Comparison of ENCODE assay signal across 19 cellular contexts in the genomic region with DNA sequence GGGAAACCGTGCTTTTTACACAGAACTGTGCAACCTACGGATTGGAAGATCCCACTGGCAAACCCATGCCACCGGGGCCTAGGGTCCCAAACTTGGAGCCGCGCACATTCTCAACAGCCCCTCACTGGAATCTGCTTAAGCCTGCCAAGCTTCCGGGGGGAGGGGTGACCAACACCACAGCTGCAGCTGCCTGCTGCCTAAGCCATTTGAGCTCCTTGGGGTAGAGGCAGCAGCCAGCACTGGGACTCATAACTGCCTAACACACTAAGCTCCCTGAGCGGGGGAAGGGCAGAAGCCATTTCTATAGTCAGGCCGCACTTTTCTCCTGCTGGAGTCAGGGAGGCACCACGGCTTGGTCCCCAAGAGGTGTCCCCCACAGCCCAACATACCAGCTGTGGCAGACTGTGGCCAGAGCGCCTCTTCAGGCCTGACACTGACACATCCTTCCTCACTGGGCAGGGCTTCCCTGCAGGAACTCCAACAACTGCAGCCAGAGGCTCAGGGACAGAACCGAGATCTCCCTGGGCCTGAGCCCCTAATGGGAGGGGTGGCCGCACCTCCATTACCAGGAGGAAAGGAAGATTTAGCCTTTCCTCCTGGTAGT.
DNase-seq lines count a peak whose midpoint lies in the region; ATAC-seq and TF ChIP-seq lines count a peak whose summit lies in the region.
"Had no signal": no experiment of that assay in that cellular context is flagged by ENCODE, and none has a peak within 500 bp of the region (broad histone marks: within the 10 kb centered on the region; RNA-seq: fewer than 3 reads in every experiment).

No MANE protein-coding gene starts in this region.

- no peaks in the 10 kb centered on the region for H3K36me3 ChIP-seq in psoas muscle (ENCODE audit: insufficient read depth in 1 of 2, low read depth in 1 of 2)
- H3K36me3 ChIP-seq in effector memory CD4-positive, alpha-beta T cell (ENCODE audit: control insufficient read depth, insufficient read depth, low read length), result no peaks in the 10 kb centered on the region
- no peaks in the 10 kb centered on the region for H3K36me3 ChIP-seq in right atrium auricular region
- no peaks in the 10 kb centered on the region for H3K36me3 ChIP-seq in CD8-positive, alpha-beta memory T cell (ENCODE audit: insufficient read depth, low read length)

- H3K27me3 ChIP-seq in H9 (ENCODE audit: insufficient read depth, low read length) (no peaks in the 10 kb centered on the region), psoas muscle (ENCODE audit: insufficient read depth in 3 of 3, low read length in 2 of 3) (no peaks in the 10 kb centered on the region), right atrium auricular region (no peaks in the 10 kb centered on the region)
- no peaks in the 10 kb centered on the region for H3K27me3 ChIP-seq in effector memory CD4-positive, alpha-beta T cell (replicated peaks; ENCODE audit: control insufficient read depth, insufficient read depth, low read length, poor library complexity, severe bottlenecking)
- H3K27me3 ChIP-seq in CD8-positive, alpha-beta memory T cell (ENCODE audit: insufficient read depth, low read length, poor library complexity, severe bottlenecking), result no peaks in the 10 kb centered on the region

- DNase-seq in H9 (peak; percentile 55), WTC11 (ENCODE audit: low spot score) (peak; percentile 28), islet precursor cell (peak; percentile 48), psoas muscle (peak in 1 of 2 donors; percentile 57), cerebellar cortex (ENCODE audit: low spot score) (no peak), right atrium auricular region (ENCODE audit: low spot score) (no peak)
- DNase-seq in effector memory CD4-positive, alpha-beta T cell, result no peak
- no peak for DNase-seq in CD8-positive, alpha-beta memory T cell
- DNase-seq: GM23248, HFFc6, MM.1S, NCI-H1105 treated with DMSO at 0.1 percent for 48 hours, NCI-H187, NCI-H446, NCI-H774 had no signal

- POLR2A ChIA-PET in WTC11 (lab: Charles Lee), result no interaction called here
- POLR2A ChIA-PET in CD8-positive, alpha-beta memory T cell (lab: Charles Lee), result no interaction called here

- no peak overlapping the region for H3K4ac ChIP-seq in H9 (ENCODE audit: low read depth, low read length)

- H2AK5ac ChIP-seq in H9 (ENCODE audit: insufficient read length, low read length), result no peak overlapping the region

- H2BK120ac ChIP-seq in H9 (ENCODE audit: low read depth, low read length, poor library complexity, severe bottlenecking), result no peak overlapping the region

- no peak overlapping the region for H2AFZ ChIP-seq in H9 (ENCODE audit: low read length)
- H2AFZ ChIP-seq: GM23248 had no signal

- H3K4me3 Mint-ChIP-seq in H9 (no peak overlapping the region), WTC11 (no peak overlapping the region)
- H3K4me3 Mint-ChIP-seq in CD8-positive, alpha-beta memory T cell, result no peak overlapping the region
- H3K4me3 Mint-ChIP-seq: CD14-positive monocyte, HFFc6 had no signal

- intact Hi-C loops in psoas muscle (cut with DNase I), result no loop called here

- no peaks in the 10 kb centered on the region for H3K79me2 ChIP-seq in H9 (ENCODE audit: insufficient read depth, low read length)

- H3K27ac Mint-ChIP-seq in H9 (no peak overlapping the region), WTC11 (no peak overlapping the region)
- H3K27ac Mint-ChIP-seq in CD8-positive, alpha-beta memory T cell, result no peak overlapping the region
- H3K27ac Mint-ChIP-seq: HFFc6 had no signal

- H3K56ac ChIP-seq in H9 (ENCODE audit: insufficient read length, low read depth, low read length), result no peak overlapping the region

- no peaks in the 10 kb centered on the region for H3K23me2 ChIP-seq in H9 (ENCODE audit: insufficient read length, low read depth, low read length, poor library complexity, severe bottlenecking)

- peaks cover 21 to 27% of the 10 kb centered on the region in 2 experiments for H3K9me3 Mint-ChIP-seq in H9
- peaks cover 34% of the 10 kb centered on the region for H3K9me3 Mint-ChIP-seq in WTC11
- peaks cover 0 to 5% (median 3%) of the 10 kb centered on the region in 5 donors for H3K9me3 Mint-ChIP-seq in CD8-positive, alpha-beta memory T cell

- H3K9ac ChIP-seq in H9 (ENCODE audit: extremely low read depth, insufficient read length, low read length), result no peak overlapping the region
- H3K9ac ChIP-seq: GM23248 had no signal

- WGBS in H9 (ENCODE audit: extremely low coverage, insufficient read length, low lambda C conversion rate), result no CpG with 5 or more reads among the region's 12 CpGs
- 42 to 59% (median 45%) methylated on average over 12 of the region's 12 CpGs for WGBS in psoas muscle, 3 donors

- H3K18ac ChIP-seq in H9 (ENCODE audit: insufficient read length, low read depth, low read length), result no peak overlapping the region

- H3K4me3 ChIP-seq in psoas muscle (no peak overlapping the region), right atrium auricular region (no peak overlapping the region)
- no peak overlapping the region for H3K4me3 ChIP-seq in effector memory CD4-positive, alpha-beta T cell (ENCODE audit: insufficient read depth, low read depth, low read length, poor library complexity, severe bottlenecking)
- no peak overlapping the region for H3K4me3 ChIP-seq in CD8-positive, alpha-beta memory T cell (ENCODE audit: low read length)
- H3K4me3 ChIP-seq: A549, GM12878, GM23248 had no signal

- peaks cover 14 to 30% (median 16%) of the 10 kb centered on the region in 3 experiments for H3K36me3 Mint-ChIP-seq in H9 (ENCODE audit: insufficient read depth in 1 of 3, low read depth in 3 of 3)
- peaks cover 27% of the 10 kb centered on the region for H3K36me3 Mint-ChIP-seq in WTC11
- H3K36me3 Mint-ChIP-seq in CD8-positive, alpha-beta memory T cell, result peaks cover 0 to 4% (median 0%) of the 10 kb centered on the region in 3 donors

- H2BK20ac ChIP-seq in H9 (ENCODE audit: low read depth, low read length, poor library complexity, severe bottlenecking), result no peak overlapping the region

- H3K27ac ChIP-seq in H9 (ENCODE audit: insufficient read length, low read depth, low read length) (no peak overlapping the region), psoas muscle (peak overlapping the region; percentile 91), right atrium auricular region (no peak overlapping the region)
- H3K27ac ChIP-seq in effector memory CD4-positive, alpha-beta T cell (ENCODE audit: insufficient read depth, low read length, poor library complexity, severe bottlenecking), result no peak overlapping the region
- H3K27ac ChIP-seq in CD8-positive, alpha-beta memory T cell (ENCODE audit: low read depth, low read length), result no peak overlapping the region
- H3K27ac ChIP-seq: A549, GM23248 had no signal

- TF ChIP-seq CTCF in H9 (conservative IDR thresholded peaks at IDR 0.05) (0 out of 3 replicates have a peak, but pooled peaks have one; percentile 11), WTC11 (IDR thresholded peaks at IDR 0.05) (no peak), psoas muscle (IDR thresholded peaks at IDR 0.05) (no peak), right atrium auricular region (IDR thresholded peaks at IDR 0.05) (no peak)

- no peak overlapping the region for H4K8ac ChIP-seq in H9 (replicated peaks; ENCODE audit: insufficient read length, low read depth, low read length)

- H2BK5ac ChIP-seq in H9 (ENCODE audit: insufficient read length, low read length), result no peak overlapping the region

- H3K4me1 Mint-ChIP-seq in H9 (peaks cover 42 to 52% of the 10 kb centered on the region in 2 experiments), WTC11 (peaks cover 36% of the 10 kb centered on the region)
- H3K4me1 Mint-ChIP-seq in CD8-positive, alpha-beta memory T cell, result no peaks in the 10 kb centered on the region

- peaks cover 10% of the 10 kb centered on the region; the same call in 1 of the 2 replicates for H3K27me3 Mint-ChIP-seq in H9 (ENCODE audit: low read depth)
- H3K27me3 Mint-ChIP-seq in WTC11 (ENCODE audit: low read depth), result peaks cover 27% of the 10 kb centered on the region
- H3K27me3 Mint-ChIP-seq in CD8-positive, alpha-beta memory T cell, result peaks cover 7 to 28% of the 10 kb centered on the region in 2 donors

- H3K9me3 ChIP-seq in H9 (ENCODE audit: control insufficient read depth, low read depth, low read length) (no peaks in the 10 kb centered on the region), psoas muscle (no peaks in the 10 kb centered on the region), right atrium auricular region (no peaks in the 10 kb centered on the region)
- H3K9me3 ChIP-seq in effector memory CD4-positive, alpha-beta T cell (ENCODE audit: control insufficient read depth, low read length), result no peaks in the 10 kb centered on the region
- no peaks in the 10 kb centered on the region for H3K9me3 ChIP-seq in CD8-positive, alpha-beta memory T cell (ENCODE audit: low read length)
- H3K9me3 ChIP-seq: A549 had no signal

- no peak overlapping the region for H3K14ac ChIP-seq in H9 (ENCODE audit: insufficient read depth, low read length)

- no peak overlapping the region for H4K91ac ChIP-seq in H9 (ENCODE audit: insufficient read length, low read depth, low read length)

- no peak overlapping the region for H3T11ph ChIP-seq in H9 (ENCODE audit: low read length)

- no peak overlapping the region for H3K4me2 ChIP-seq in H9 (ENCODE audit: insufficient read depth, insufficient read length, low read length)
- H3K4me2 ChIP-seq: A549 had no signal

- ATAC-seq in WTC11 (peak; percentile 58), psoas muscle (no peak)
- ATAC-seq: A549, GM12878, Panc1 had no signal

- H4K5ac ChIP-seq in H9 (ENCODE audit: insufficient read length, low read depth, low read length), result no peak overlapping the region

- no peak overlapping the region for H3K23ac ChIP-seq in H9 (ENCODE audit: insufficient read length, low read depth, low read length)

- H2BK12ac ChIP-seq in H9 (ENCODE audit: insufficient read length, low read depth, low read length), result no peak overlapping the region

- H3K79me1 ChIP-seq in H9 (ENCODE audit: insufficient read depth, low read depth, low read length, poor library complexity, severe bottlenecking), result no peaks in the 10 kb centered on the region

- H2BK15ac ChIP-seq in H9 (ENCODE audit: low read depth, low read length), result no peak overlapping the region

- CTCF ChIA-PET in WTC11 (lab: Charles Lee), result interaction anchor here (0.6 to 0.9 kb wide), 2 partner anchors 10 to 934 kb away, joined by 3 to 4 read pairs; no protein-coding TSS in a partner anchor
- CTCF ChIA-PET in CD8-positive, alpha-beta memory T cell (lab: Charles Lee), result no interaction called here

- H3K4me1 ChIP-seq in H9 (ENCODE audit: insufficient read depth, low read length) (no peaks in the 10 kb centered on the region), psoas muscle (peaks cover 43% of the 10 kb centered on the region), right atrium auricular region (peaks cover 0 to 30% of the 10 kb centered on the region in 2 donors)
- no peaks in the 10 kb centered on the region for H3K4me1 ChIP-seq in effector memory CD4-positive, alpha-beta T cell (ENCODE audit: control insufficient read depth, insufficient read depth, low read length, poor library complexity, severe bottlenecking)
- H3K4me1 ChIP-seq in CD8-positive, alpha-beta memory T cell (ENCODE audit: insufficient read depth, low read length), result no peaks in the 10 kb centered on the region

- no peaks in the 10 kb centered on the region for H4K20me1 ChIP-seq in H9 (ENCODE audit: control insufficient read depth, insufficient read depth, insufficient read length)

Comparison
In these comparisons a context has a peak if more than half of its experiments do, and no peak if none do; other contexts are left out.
1. DNase-seq: peak in H9 (single experiment), WTC11 (single experiment) and islet precursor cell (single experiment); none in cerebellar cortex (single experiment), effector memory CD4-positive, alpha-beta T cell (0 of 3), right atrium auricular region (single experiment) and CD8-positive, alpha-beta memory T cell (0 of 5).